8 cellular contexts compared by ENCODE assay signal in genomic region chr4:173490817-173491518, GRCh38.
DNase-seq lines count a peak whose midpoint lies in the region; ATAC-seq and TF ChIP-seq lines count a peak whose summit lies in the region.

No MANE protein-coding gene starts in this region.

- intact Hi-C loops in tibial artery (cut with DNase I; ENCODE audit: low total_unique reads) = no loop called here

- H3K4me1 ChIP-seq in tibial artery = peaks cover 0 to 41% (median 6%) of the 10 kb centered on the region in 4 donors

- DNase-seq in NCI-H2171 treated with DMSO at 0.1 percent for 48 hours (lab: John Stamatoyannopoulos, UW) (peak; percentile 29), NCI-H2171 (lab: John Stamatoyannopoulos, UW) (no peak), SW480 (ENCODE audit: low spot score) (peak; percentile 50), foreskin melanocyte (peak; percentile 76), tibial artery (peak in 1 of 2 donors; percentile 73), COR-L47 (lab: John Stamatoyannopoulos, UW) (no peak), NCI-H1436 treated with DMSO at 0.1 percent for 48 hours (lab: John Stamatoyannopoulos, UW) (no peak)

- H3K36me3 ChIP-seq in tibial artery = no peaks in the 10 kb centered on the region

- ATAC-seq in HG03571 (IDR thresholded peaks at IDR 0.05; ENCODE audit: unreplicated experiment) = no peak

- H3K4me3 ChIP-seq in tibial artery = no peak overlapping the region

- H3K27me3 ChIP-seq in tibial artery = no peaks in the 10 kb centered on the region

- no peaks in the 10 kb centered on the region for H3K9me3 ChIP-seq in tibial artery

- TF ChIP-seq CTCF in tibial artery (IDR thresholded peaks at IDR 0.05) = no peak

- peak overlapping the region; percentile 36 to 66 for H3K27ac ChIP-seq in tibial artery

Comparison
In these comparisons a context has a peak if more than half of its experiments do, and no peak if none do; other contexts are left out.
1. DNase-seq: peak in NCI-H2171 treated with DMSO at 0.1 percent for 48 hours (single experiment), SW480 (single experiment) and foreskin melanocyte (single experiment); none in NCI-H2171 (single experiment), COR-L47 (single experiment) and NCI-H1436 treated with DMSO at 0.1 percent for 48 hours (single experiment).